In the genomic region with DNA sequence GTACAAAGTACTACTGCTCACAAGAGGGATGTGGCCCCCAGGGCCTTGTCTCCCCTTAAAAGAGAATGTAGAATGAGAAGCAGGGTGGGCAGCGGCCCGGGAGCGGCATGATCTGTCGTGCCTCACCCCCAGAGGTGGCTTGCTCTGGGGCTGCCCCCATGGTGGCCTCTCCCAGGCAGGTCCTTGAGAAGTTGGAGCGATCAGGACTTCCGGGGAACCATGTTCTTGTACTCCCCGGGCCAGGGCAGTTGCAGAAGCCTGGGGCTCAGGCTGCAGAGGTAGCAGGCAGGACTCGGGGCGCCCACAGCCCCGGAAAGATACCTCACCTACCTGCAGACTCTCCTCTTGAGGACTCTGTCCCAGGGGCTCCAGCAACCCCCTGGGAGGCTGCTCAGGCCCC, we compare ENCODE assay signal across 19 cellular contexts.
"Had no signal": no experiment of that assay in that cellular context is flagged by ENCODE, and none has a peak within 500 bp of the region (broad histone marks: within the 10 kb centered on the region; RNA-seq: fewer than 3 reads in every experiment).

No MANE protein-coding gene starts in this region.

- H3K27ac ChIP-seq: HL-60, SJSA1, SK-N-MC had no signal

- DNase-seq: KBM-7, NCI-H1092 treated with DMSO at 0.1 percent for 48 hours, NCI-H1436, NCI-H187, NCI-H2029, NCI-H2081 treated with DMSO at 0.1 percent for 48 hours, NCI-H2171, NCI-H226, NCI-H446, NCI-H510A, NCI-H524 treated with DMSO at 0.1 percent for 48 hours, NCI-H69, NCI-H774, Right ventricle myocardium superior, RPMI8226, SIG-M5 had no signal

- H3K4me3 ChIP-seq: SJSA1, SK-N-MC had no signal

- H3K36me3 ChIP-seq: SJSA1 had no signal

- H3K9me3 ChIP-seq: SJSA1 had no signal

- H3K27me3 ChIP-seq: SJSA1 had no signal
